26 cellular contexts compared by ENCODE assay signal in genomic region chr5:163976691-163977090, GRCh38.
DNase-seq lines count a peak whose midpoint lies in the region; ATAC-seq, FAIRE-seq and TF ChIP-seq lines count a peak whose summit lies in the region.
"Had no signal": no experiment of that assay in that cellular context is flagged by ENCODE, and none has a peak within 500 bp of the region (broad histone marks: within the 10 kb centered on the region; RNA-seq: fewer than 3 reads in every experiment).

No MANE protein-coding gene starts in this region.

- H3K4me2 ChIP-seq in IMR-90 (ENCODE audit: low read depth, low read length) (no peak overlapping the region), endothelial cell of umbilical vein (ENCODE audit: insufficient read depth, low read length) (no peak overlapping the region)
- H3K4me2 ChIP-seq: BLaER1 treated with 17β-estradiol and CSF1 and Interleukin-3, amounts not matched to agents 10 nM and 100 nM; GM23338 had no signal

- intact Hi-C loops in IMR-90 (cut with micrococcal nuclease) (no loop called here), endothelial cell of umbilical vein (cut with micrococcal nuclease) (loop anchor here (1.0 kb wide), 1 partner anchor 270 kb away; no protein-coding TSS in a partner anchor)

- H4K8ac ChIP-seq in IMR-90 (ENCODE audit: low read depth in 2 of 2, low read length in 2 of 2) = no peak overlapping the region

- no peak overlapping the region for H2BK5ac ChIP-seq in IMR-90 (ENCODE audit: low read depth, low read length, poor library complexity, severe bottlenecking)

- H3K4me1 Mint-ChIP-seq in progenitor cell of endocrine pancreas (ENCODE audit: low read depth) = peaks cover 10% of the 10 kb centered on the region
- H3K4me1 Mint-ChIP-seq: GM23338 had no signal

- POLR2A ChIA-PET in IMR-90 (lab: Charles Lee; ENCODE audit: unreplicated experiment) = no interaction called here
- POLR2A ChIA-PET in endothelial cell of umbilical vein (lab: Charles Lee) = no interaction called here

- H2AFZ ChIP-seq in ACC112 (ENCODE audit: low read length, unreplicated experiment) (peak overlapping the region; percentile 6), IMR-90 (replicated peaks; ENCODE audit: low read length, poor library complexity) (no peak overlapping the region), endothelial cell of umbilical vein (ENCODE audit: low read depth, low read length) (no peak overlapping the region)
- H2AFZ ChIP-seq: GM23338 had no signal

- no peak overlapping the region for H2BK15ac ChIP-seq in IMR-90 (ENCODE audit: low read depth, low read length)

- H3K27me3 ChIP-seq in ACC112 (ENCODE audit: insufficient read depth, low read length) (no peaks in the 10 kb centered on the region), IMR-90 (ENCODE audit: control insufficient read depth, insufficient read depth, low read length) (no peaks in the 10 kb centered on the region), endothelial cell of umbilical vein (ENCODE audit: control insufficient read depth in 2 of 2, insufficient read depth in 2 of 2, low read length in 2 of 2) (no peaks in the 10 kb centered on the region), SJCRH30 (no peaks in the 10 kb centered on the region)
- H3K27me3 ChIP-seq: BLaER1 treated with 17β-estradiol and CSF1 and Interleukin-3, amounts not matched to agents 10 nM and 100 nM had no signal

- H4K20me1 ChIP-seq in IMR-90 (ENCODE audit: insufficient read depth, low read length) (no peaks in the 10 kb centered on the region), endothelial cell of umbilical vein (replicated peaks; ENCODE audit: control insufficient read depth, extremely low read depth, insufficient read depth, low read length) (no peaks in the 10 kb centered on the region)
- H4K20me1 ChIP-seq: BLaER1 treated with 17β-estradiol and CSF1 and Interleukin-3, amounts not matched to agents 10 nM and 100 nM had no signal

- H3K4ac ChIP-seq in IMR-90 (ENCODE audit: low read depth, low read length) = no peak overlapping the region

- H3K36me3 Mint-ChIP-seq in progenitor cell of endocrine pancreas (ENCODE audit: insufficient read depth) = no peaks in the 10 kb centered on the region
- H3K36me3 Mint-ChIP-seq: CD8-positive, alpha-beta T cell had no signal

- H3K36me3 ChIP-seq in ACC112 (ENCODE audit: insufficient read depth, low read length) (no peaks in the 10 kb centered on the region), IMR-90 (ENCODE audit: control insufficient read depth, insufficient read depth, low read length) (no peaks in the 10 kb centered on the region), endothelial cell of umbilical vein (ENCODE audit: control insufficient read depth in 2 of 2, extremely low read depth in 1 of 2, insufficient read depth in 2 of 2, low read length in 2 of 2) (no peaks in the 10 kb centered on the region), SJCRH30 (no peaks in the 10 kb centered on the region)
- H3K36me3 ChIP-seq: BLaER1 treated with 17β-estradiol and CSF1 and Interleukin-3, amounts not matched to agents 10 nM and 100 nM; HAP-1 had no signal

- no peak overlapping the region for H3K27ac ChIP-seq in ACC112 (ENCODE audit: low read depth, low read length)
- no peak overlapping the region for H3K27ac ChIP-seq in IMR-90 (ENCODE audit: insufficient read depth, low read length)
- H3K27ac ChIP-seq in endothelial cell of umbilical vein (ENCODE audit: insufficient read depth, low read depth, low read length) = peak overlapping the region; percentile 28
- H3K27ac ChIP-seq in SJCRH30 = no peak overlapping the region
- H3K27ac ChIP-seq: 22Rv1; BLaER1 treated with 17β-estradiol and CSF1 and Interleukin-3, amounts not matched to agents 10 nM and 100 nM; HL-60; RWPE1 had no signal

- H2BK120ac ChIP-seq in IMR-90 (ENCODE audit: low read depth, low read length) = no peak overlapping the region

- H3K9me3 ChIP-seq in IMR-90 (ENCODE audit: control insufficient read depth, insufficient read depth, low read length) = no peaks in the 10 kb centered on the region
- no peaks in the 10 kb centered on the region for H3K9me3 ChIP-seq in endothelial cell of umbilical vein (replicated peaks; ENCODE audit: control insufficient read depth, insufficient read depth, low read length)
- no peaks in the 10 kb centered on the region for H3K9me3 ChIP-seq in SJCRH30 (replicated peaks)
- H3K9me3 ChIP-seq: BLaER1 treated with 17β-estradiol and CSF1 and Interleukin-3, amounts not matched to agents 10 nM and 100 nM; HAP-1 had no signal

- peak; percentile 47 for FAIRE-seq in endothelial cell of umbilical vein (lab: Jason Lieb, UNC)

- H4K5ac ChIP-seq in IMR-90 (ENCODE audit: low read depth, low read length) = no peak overlapping the region

- H3K79me1 ChIP-seq in IMR-90 (ENCODE audit: low read depth in 1 of 2, low read length in 2 of 2) = no peaks in the 10 kb centered on the region

- H3K27me3 Mint-ChIP-seq in progenitor cell of endocrine pancreas = no peaks in the 10 kb centered on the region

- H3K14ac ChIP-seq in IMR-90 (replicated peaks; ENCODE audit: low read depth, low read length) = no peak overlapping the region

- H3K9me3 Mint-ChIP-seq in progenitor cell of endocrine pancreas (ENCODE audit: low read depth) = peaks cover 16% of the 10 kb centered on the region
- H3K9me3 Mint-ChIP-seq: GM23338 had no signal

- H3K9me1 ChIP-seq in IMR-90 (ENCODE audit: insufficient read depth, low read length) (no peaks in the 10 kb centered on the region), endothelial cell of umbilical vein (replicated peaks; ENCODE audit: control insufficient read depth, extremely low read depth, insufficient read depth, low read length) (no peaks in the 10 kb centered on the region)

- H3K79me2 ChIP-seq in ACC112 (ENCODE audit: control insufficient read depth, insufficient read depth, low read length, unreplicated experiment) = no peaks in the 10 kb centered on the region
- H3K79me2 ChIP-seq in endothelial cell of umbilical vein (ENCODE audit: control insufficient read depth, insufficient read depth, low read length) = no peaks in the 10 kb centered on the region

- BruUV-seq in IMR-90 (replicated peaks; lab: Mats Ljungman, UMichigan) = no TSS peak
- BruUV-seq in endothelial cell of umbilical vein (replicated peaks; lab: Mats Ljungman, UMichigan) = no TSS peak

- H3K23ac ChIP-seq in IMR-90 (ENCODE audit: low read depth, low read length) = no peak overlapping the region

- dilution Hi-C loops in IMR-90 (cut with HindIII; ENCODE audit: low sequenced_read_pairs, unreplicated experiment) (no loop called here), endothelial cell of umbilical vein (cut with MboI; ENCODE audit: extremely low pct_ligation_motif_present, low sequenced_read_pairs) (no loop called here)

- H3K4me3 Mint-ChIP-seq in progenitor cell of endocrine pancreas (ENCODE audit: low read depth) = no peak overlapping the region
- H3K4me3 Mint-ChIP-seq: CD8-positive, alpha-beta T cell; GM23338 had no signal

- H3K9ac ChIP-seq in IMR-90 (ENCODE audit: low read depth, low read length) (no peak overlapping the region), endothelial cell of umbilical vein (replicated peaks; ENCODE audit: extremely low read depth, insufficient read depth, low read length) (no peak overlapping the region)
- H3K9ac ChIP-seq: BLaER1 treated with 17β-estradiol and CSF1 and Interleukin-3, amounts not matched to agents 10 nM and 100 nM had no signal

- H2BK20ac ChIP-seq in IMR-90 (ENCODE audit: low read depth, low read length) = no peak overlapping the region

- DNase-seq in IMR-90 = peak; percentile 53
- peak; percentile 40 for DNase-seq in endothelial cell of umbilical vein (ENCODE audit: low read depth, low spot score)
- peak; percentile 48 for DNase-seq in iris pigment epithelial cell (ENCODE audit: low read depth)
- no peak for DNase-seq in SIG-M5 (lab: John Stamatoyannopoulos, UW)
- no peak for DNase-seq in progenitor cell of endocrine pancreas (ENCODE audit: low spot score, unreplicated experiment)
- DNase-seq in NCI-H1417 (lab: John Stamatoyannopoulos, UW) = no peak
- DNase-seq in SJCRH30 = no peak
- DNase-seq: CD8-positive, alpha-beta T cell; KG1; MV-4-11; NCI-H1105 treated with DMSO at 0.1 percent for 48 hours; NCI-H1694; NCI-H2081; NCI-H2171; NCI-H345; NCI-H524; NCI-H774; NK-92 treated with Interleukin-12 subunit alpha and Interleukin-12 subunit beta, amount 100 ng/mL, for 24 hours; SHP77 treated with DMSO at 0.1 percent for 48 hours had no signal

- no peak overlapping the region for H3K27ac Mint-ChIP-seq in progenitor cell of endocrine pancreas
- H3K27ac Mint-ChIP-seq: CD8-positive, alpha-beta T cell; GM23338 had no signal

- TF ChIP-seq CTCF in IMR-90 (conservative IDR thresholded peaks at IDR 0.05; ENCODE audit: low read depth, low read length) (no peak), endothelial cell of umbilical vein (IDR thresholded peaks at IDR 0.05; ENCODE audit: extremely low read depth in 1 of 2, insufficient read depth in 1 of 2, low read depth in 1 of 2, low read length in 2 of 2) (no peak), progenitor cell of endocrine pancreas (IDR thresholded peaks at IDR 0.05; ENCODE audit: unreplicated experiment) (no peak)

- H3K18ac ChIP-seq in IMR-90 (ENCODE audit: low read depth, low read length) = no peak overlapping the region

- H3K4me3 ChIP-seq in ACC112 (ENCODE audit: low read depth, low read length) (no peak overlapping the region), IMR-90 (ENCODE audit: insufficient read depth, low read depth, low read length) (no peak overlapping the region), endothelial cell of umbilical vein (replicated peaks in 1 of 3; ENCODE audit: insufficient read depth in 1 of 3, low read depth in 1 of 3, low read length in 3 of 3) (no peak overlapping the region), SJCRH30 (no peak overlapping the region)
- H3K4me3 ChIP-seq: BLaER1 treated with 17β-estradiol and CSF1 and Interleukin-3, amounts not matched to agents 10 nM and 100 nM; GM23338; HAP-1 had no signal

- no peak overlapping the region for H4K91ac ChIP-seq in IMR-90 (ENCODE audit: insufficient read depth, low read depth, low read length)

- 80% methylated on average over 1 of the region's 3 CpGs; no CpG with 5 or more reads in 1 of the 2 experiments for WGBS in IMR-90 (ENCODE audit: extremely low coverage in 2 of 2, insufficient read length in 1 of 2), 2 experiments

- in situ Hi-C loops in IMR-90 (cut with MboI; ENCODE audit: low sequenced_read_pairs) = no loop called here

- CTCF ChIA-PET in IMR-90 (lab: Yijun Ruan, JAX) (no interaction called here), endothelial cell of umbilical vein (lab: Charles Lee) (interaction anchor here (2.2 kb wide), 1 partner anchor 280 kb away, joined by 5 read pairs; no protein-coding TSS in a partner anchor)

- no peak overlapping the region for H2AK5ac ChIP-seq in IMR-90 (ENCODE audit: low read depth, low read length)

- H3K4me1 ChIP-seq in ACC112 (ENCODE audit: control insufficient read depth, insufficient read depth, low read length, unreplicated experiment) = no peaks in the 10 kb centered on the region
- no peaks in the 10 kb centered on the region for H3K4me1 ChIP-seq in IMR-90 (ENCODE audit: control insufficient read depth, insufficient read depth, low read length)
- peaks cover 3% of the 10 kb centered on the region for H3K4me1 ChIP-seq in endothelial cell of umbilical vein (ENCODE audit: control insufficient read depth, extremely low read depth, insufficient read depth, low read length)
- no peaks in the 10 kb centered on the region for H3K4me1 ChIP-seq in SJCRH30
- H3K4me1 ChIP-seq: BLaER1 treated with 17β-estradiol and CSF1 and Interleukin-3, amounts not matched to agents 10 nM and 100 nM; HAP-1 had no signal

- TF ChIP-seq RAD21 in IMR-90 (IDR thresholded peaks at IDR 0.05; ENCODE audit: low read length) = no peak

- no peak overlapping the region for H3K56ac ChIP-seq in IMR-90 (ENCODE audit: extremely low read depth, insufficient read depth, low read length)

- ATAC-seq in IMR-90 (ENCODE audit: low read depth) = no peak
- ATAC-seq: CD8-positive, alpha-beta T cell; GM23338 had no signal

- H2AK9ac ChIP-seq in IMR-90 (replicated peaks; ENCODE audit: low read depth, low read length, poor library complexity) = no peak overlapping the region

- TF ChIP-seq POLR2A in IMR-90 (IDR thresholded peaks at IDR 0.05; ENCODE audit: low read depth, low read length) = no peak
- no peak for TF ChIP-seq POLR2A in endothelial cell of umbilical vein (IDR thresholded peaks at IDR 0.05; ENCODE audit: low read depth, low read length)

Comparison
In these comparisons a context has a peak if more than half of its experiments do, and no peak if none do; other contexts are left out.
1. DNase-seq: peak in IMR-90 (single experiment), endothelial cell of umbilical vein (single experiment) and iris pigment epithelial cell (single experiment); none in SIG-M5 (single experiment), progenitor cell of endocrine pancreas (single experiment), NCI-H1417 (0 of 3) and SJCRH30 (0 of 2).